13 cellular contexts compared by ENCODE assay signal in the genomic region with DNA sequence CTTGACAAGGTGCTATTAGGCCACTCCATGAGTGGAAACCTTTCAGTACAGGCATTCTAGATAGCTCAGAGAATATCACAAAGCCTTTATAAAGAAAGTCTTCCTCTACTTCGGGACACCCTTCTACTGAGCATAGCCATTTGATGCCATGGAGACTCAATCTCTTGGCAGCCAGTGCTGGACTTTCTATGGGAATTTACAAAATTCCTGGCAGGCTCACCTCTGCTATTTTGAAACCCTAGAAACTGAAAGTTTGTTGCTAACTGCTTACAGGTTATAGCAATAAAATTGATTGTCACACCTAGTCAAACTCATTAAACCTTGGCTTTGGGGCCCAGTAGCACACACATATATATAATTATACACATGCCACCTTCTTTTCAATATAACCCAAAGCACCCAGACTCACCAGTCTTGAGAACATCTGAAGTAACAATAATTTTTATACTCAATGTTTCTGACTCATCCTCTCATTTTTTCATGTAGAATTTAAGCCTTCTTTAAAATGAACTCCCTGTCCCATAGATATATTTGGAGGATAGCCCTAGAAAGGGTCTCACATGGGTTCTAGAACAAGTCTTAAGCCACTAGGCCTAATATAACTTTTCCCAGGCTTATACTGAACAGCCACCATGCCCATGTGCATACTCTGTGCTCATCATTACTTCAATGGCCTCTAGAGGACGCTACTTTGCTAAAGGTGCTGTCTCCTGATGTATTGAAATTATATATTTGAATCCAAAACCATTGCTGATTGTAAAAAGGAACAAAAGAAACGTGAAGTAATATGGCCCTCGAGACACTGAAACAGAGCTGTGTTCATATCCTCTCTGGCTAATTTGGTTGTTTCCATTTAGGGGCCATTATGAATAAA.
A peak's percentile ranks its signal among the peaks of the same experiment; 100 is the strongest.
DNase-seq lines count a peak whose midpoint lies in the region; TF ChIP-seq lines count a peak whose summit lies in the region.
"Had no signal": no experiment of that assay in that cellular context is flagged by ENCODE, and none has a peak within 500 bp of the region (broad histone marks: within the 10 kb centered on the region; RNA-seq: fewer than 3 reads in every experiment).

No MANE protein-coding gene starts in this region.

- H3K79me2 ChIP-seq in GM23248 (ENCODE audit: insufficient read depth) (no peaks in the 10 kb centered on the region), osteoblast (ENCODE audit: insufficient read depth, low read length) (no peaks in the 10 kb centered on the region), Karpas-422 (ENCODE audit: low read length) (no peaks in the 10 kb centered on the region)

- no peak overlapping the region for H3K4me3 ChIP-seq in GM23248
- no peak overlapping the region for H3K4me3 ChIP-seq in osteoblast (ENCODE audit: insufficient read depth, low read length)
- no peak overlapping the region for H3K4me3 ChIP-seq in Karpas-422 (ENCODE audit: low read length)
- H3K4me3 ChIP-seq in CD4-positive, alpha-beta memory T cell (ENCODE audit: low read length in 2 of 2), result no peak overlapping the region
- H3K4me3 ChIP-seq: colonic mucosa had no signal

- CTCF ChIA-PET in CD4-positive, alpha-beta memory T cell (lab: Charles Lee; ENCODE audit: partially characterized antibody), result no interaction called here
- CTCF ChIA-PET in activated naive CD4-positive, alpha-beta T cell treated with anti-CD3 and anti-CD28 coated beads, Interleukin-2, amount 10 ng/mL, durations not matched to agents 7 days and 5 days (lab: Charles Lee), result no interaction called here

- H3K27ac Mint-ChIP-seq in chondrocyte (ENCODE audit: unreplicated experiment), result no peak overlapping the region
- H3K27ac Mint-ChIP-seq in CD4-positive, alpha-beta memory T cell, result no peak overlapping the region
- H3K27ac Mint-ChIP-seq in activated naive CD4-positive, alpha-beta T cell treated with anti-CD3 and anti-CD28 coated beads, Interleukin-2, amount 10 ng/mL, durations not matched to agents 7 days and 5 days, result no peak overlapping the region
- H3K27ac Mint-ChIP-seq: activated naive CD4-positive, alpha-beta T cell treated with anti-CD3 and anti-CD28 coated beads, Interleukin-2, amount 50 U/mL, for 24 hours; CD8-positive, alpha-beta memory T cell; naive thymus-derived CD8-positive, alpha-beta T cell had no signal

- H3K4me3 Mint-ChIP-seq in chondrocyte (ENCODE audit: unreplicated experiment), result no peak overlapping the region
- H3K4me3 Mint-ChIP-seq in CD4-positive, alpha-beta memory T cell, result no peak overlapping the region
- H3K4me3 Mint-ChIP-seq in activated naive CD4-positive, alpha-beta T cell treated with anti-CD3 and anti-CD28 coated beads, Interleukin-2, amount 10 ng/mL, durations not matched to agents 7 days and 5 days, result no peak overlapping the region
- H3K4me3 Mint-ChIP-seq: activated naive CD4-positive, alpha-beta T cell treated with anti-CD3 and anti-CD28 coated beads, Interleukin-2, amount 50 U/mL, for 24 hours; CD8-positive, alpha-beta memory T cell; naive thymus-derived CD8-positive, alpha-beta T cell had no signal

- in situ Hi-C loops in GM23248 (cut with MboI), result no loop called here

- H3K9ac ChIP-seq in GM23248 (no peak overlapping the region), Karpas-422 (ENCODE audit: low read length) (no peak overlapping the region)

- H3K27me3 Mint-ChIP-seq in chondrocyte (ENCODE audit: low read depth), result no peaks in the 10 kb centered on the region
- H3K27me3 Mint-ChIP-seq in CD4-positive, alpha-beta memory T cell, result peaks cover 0 to 2% of the 10 kb centered on the region in 2 donors
- H3K27me3 Mint-ChIP-seq in activated naive CD4-positive, alpha-beta T cell treated with anti-CD3 and anti-CD28 coated beads, Interleukin-2, amount 10 ng/mL, durations not matched to agents 7 days and 5 days, result no peaks in the 10 kb centered on the region
- H3K27me3 Mint-ChIP-seq: activated naive CD4-positive, alpha-beta T cell treated with anti-CD3 and anti-CD28 coated beads, Interleukin-2, amount 50 U/mL, for 24 hours; CD8-positive, alpha-beta memory T cell had no signal

- intact Hi-C loops in CD4-positive, alpha-beta memory T cell (cut with micrococcal nuclease), result no loop called here

- peaks cover 15% of the 10 kb centered on the region for H3K4me1 ChIP-seq in GM23248 (ENCODE audit: insufficient read depth)
- peaks cover 8% of the 10 kb centered on the region for H3K4me1 ChIP-seq in osteoblast (ENCODE audit: insufficient read depth, low read length)
- H3K4me1 ChIP-seq in Karpas-422 (ENCODE audit: low read length), result no peaks in the 10 kb centered on the region
- H3K4me1 ChIP-seq in CD4-positive, alpha-beta memory T cell (ENCODE audit: insufficient read depth, low read length), result no peaks in the 10 kb centered on the region

- H3K9me3 Mint-ChIP-seq in chondrocyte (ENCODE audit: low read depth), result no peaks in the 10 kb centered on the region
- H3K9me3 Mint-ChIP-seq in CD4-positive, alpha-beta memory T cell, result no peaks in the 10 kb centered on the region
- H3K9me3 Mint-ChIP-seq in activated naive CD4-positive, alpha-beta T cell treated with anti-CD3 and anti-CD28 coated beads, Interleukin-2, amount 10 ng/mL, durations not matched to agents 7 days and 5 days, result no peaks in the 10 kb centered on the region
- H3K9me3 Mint-ChIP-seq: activated naive CD4-positive, alpha-beta T cell treated with anti-CD3 and anti-CD28 coated beads, Interleukin-2, amount 50 U/mL, for 24 hours; naive thymus-derived CD8-positive, alpha-beta T cell had no signal

- TF ChIP-seq CTCF in chondrocyte (IDR thresholded peaks at IDR 0.05), result peak; percentile 31
- peak; percentile 41 for TF ChIP-seq CTCF in osteoblast (IDR thresholded peaks at IDR 0.05; ENCODE audit: extremely low read depth, low read depth, low read length)

- no peak overlapping the region for H3K27ac ChIP-seq in GM23248
- peak overlapping the region; percentile 45 for H3K27ac ChIP-seq in osteoblast (ENCODE audit: low read depth, low read length)
- H3K27ac ChIP-seq in Karpas-422 (ENCODE audit: low read length), result no peak overlapping the region
- H3K27ac ChIP-seq in CD4-positive, alpha-beta memory T cell (ENCODE audit: low read depth, low read length), result no peak overlapping the region
- H3K27ac ChIP-seq: colonic mucosa had no signal

- POLR2A ChIA-PET in CD4-positive, alpha-beta memory T cell (lab: Charles Lee; ENCODE audit: partially characterized antibody), result no interaction called here

- DNase-seq in GM23248, result no peak
- peak; percentile 64 for DNase-seq in NCI-H1436 (lab: John Stamatoyannopoulos, UW)
- DNase-seq in chondrocyte (ENCODE audit: low spot score), result no peak
- no peak for DNase-seq in osteoblast (ENCODE audit: insufficient read length, low spot score, missing footprints)
- no peak for DNase-seq in Karpas-422
- DNase-seq in CD4-positive, alpha-beta memory T cell, result no peak
- no peak for DNase-seq in activated naive CD4-positive, alpha-beta T cell treated with anti-CD3 and anti-CD28 coated beads, Interleukin-2, amount 10 ng/mL, durations not matched to agents 7 days and 5 days
- DNase-seq: activated CD8-positive, alpha-beta memory T cell treated with anti-CD3 and anti-CD28 coated beads for 24 hours; CD8-positive, alpha-beta memory T cell; colonic mucosa; naive thymus-derived CD8-positive, alpha-beta T cell; NCI-H2029 had no signal

- H4K20me1 ChIP-seq in GM23248 (ENCODE audit: insufficient read depth), result no peaks in the 10 kb centered on the region
- no peaks in the 10 kb centered on the region for H4K20me1 ChIP-seq in osteoblast (ENCODE audit: insufficient read depth, low read length)
- no peaks in the 10 kb centered on the region for H4K20me1 ChIP-seq in Karpas-422 (ENCODE audit: insufficient read depth, low read depth, low read length)

- no peaks in the 10 kb centered on the region for H3K36me3 ChIP-seq in GM23248 (ENCODE audit: low read depth)
- no peaks in the 10 kb centered on the region for H3K36me3 ChIP-seq in osteoblast (ENCODE audit: insufficient read depth, low read length)
- no peaks in the 10 kb centered on the region for H3K36me3 ChIP-seq in Karpas-422 (ENCODE audit: insufficient read depth, low read length)
- H3K36me3 ChIP-seq in CD4-positive, alpha-beta memory T cell (ENCODE audit: insufficient read depth, low read length), result no peaks in the 10 kb centered on the region
- H3K36me3 ChIP-seq: colonic mucosa had no signal

- H3K4me2 ChIP-seq in GM23248 (ENCODE audit: unreplicated experiment) (peak overlapping the region; percentile 1), osteoblast (ENCODE audit: insufficient read depth, low read length) (no peak overlapping the region), Karpas-422 (ENCODE audit: low read depth, low read length, poor library complexity, severe bottlenecking) (no peak overlapping the region)

- H3K9me3 ChIP-seq in GM23248 (ENCODE audit: low read depth), result no peaks in the 10 kb centered on the region
- H3K9me3 ChIP-seq in osteoblast (ENCODE audit: low read depth, low read length), result no peaks in the 10 kb centered on the region
- H3K9me3 ChIP-seq in Karpas-422 (ENCODE audit: low read length), result no peaks in the 10 kb centered on the region
- no peaks in the 10 kb centered on the region for H3K9me3 ChIP-seq in CD4-positive, alpha-beta memory T cell (ENCODE audit: control insufficient read depth in 1 of 2, low read length in 2 of 2)
- H3K9me3 ChIP-seq: colonic mucosa had no signal

- H3K4me1 Mint-ChIP-seq in chondrocyte (ENCODE audit: low read depth), result no peaks in the 10 kb centered on the region
- no peaks in the 10 kb centered on the region for H3K4me1 Mint-ChIP-seq in CD4-positive, alpha-beta memory T cell
- H3K4me1 Mint-ChIP-seq in activated naive CD4-positive, alpha-beta T cell treated with anti-CD3 and anti-CD28 coated beads, Interleukin-2, amount 10 ng/mL, durations not matched to agents 7 days and 5 days, result no peaks in the 10 kb centered on the region
- H3K4me1 Mint-ChIP-seq: activated naive CD4-positive, alpha-beta T cell treated with anti-CD3 and anti-CD28 coated beads, Interleukin-2, amount 50 U/mL, for 24 hours; CD8-positive, alpha-beta memory T cell; naive thymus-derived CD8-positive, alpha-beta T cell had no signal

- H3K9me2 ChIP-seq in GM23248 (ENCODE audit: insufficient read depth) (no peaks in the 10 kb centered on the region), Karpas-422 (replicated peaks; ENCODE audit: insufficient read depth, low read length) (no peaks in the 10 kb centered on the region)

- 75 to 76% methylated on average over 4 of the region's 4 CpGs for WGBS in GM23248 (ENCODE audit: low coverage in 1 of 2, low lambda C conversion rate in 2 of 2, missing lambda C conversion rate in 2 of 2), 2 experiments

- no peaks in the 10 kb centered on the region; the same call in 1 of the 2 replicates for H3F3A ChIP-seq in GM23248 (ENCODE audit: insufficient read depth)

- no peak overlapping the region for H2AFZ ChIP-seq in GM23248
- H2AFZ ChIP-seq in osteoblast (ENCODE audit: low read length), result no peak overlapping the region
- H2AFZ ChIP-seq in Karpas-422 (ENCODE audit: low read length), result no peak overlapping the region

- H3K27me3 ChIP-seq in GM23248 (replicated peaks; ENCODE audit: insufficient read depth) (no peaks in the 10 kb centered on the region), osteoblast (ENCODE audit: insufficient read depth, low read length) (no peaks in the 10 kb centered on the region), Karpas-422 (ENCODE audit: low read length) (no peaks in the 10 kb centered on the region)
- H3K27me3 ChIP-seq in CD4-positive, alpha-beta memory T cell (ENCODE audit: insufficient read depth, low read length), result no peaks in the 10 kb centered on the region
- H3K27me3 ChIP-seq: colonic mucosa had no signal

- no peaks in the 10 kb centered on the region for H3K36me3 Mint-ChIP-seq in chondrocyte (ENCODE audit: low read depth)
- no peaks in the 10 kb centered on the region for H3K36me3 Mint-ChIP-seq in CD4-positive, alpha-beta memory T cell
- H3K36me3 Mint-ChIP-seq in activated naive CD4-positive, alpha-beta T cell treated with anti-CD3 and anti-CD28 coated beads, Interleukin-2, amount 10 ng/mL, durations not matched to agents 7 days and 5 days, result no peaks in the 10 kb centered on the region
- H3K36me3 Mint-ChIP-seq: activated naive CD4-positive, alpha-beta T cell treated with anti-CD3 and anti-CD28 coated beads, Interleukin-2, amount 50 U/mL, for 24 hours; CD8-positive, alpha-beta memory T cell; naive thymus-derived CD8-positive, alpha-beta T cell had no signal
